28 cellular contexts compared by ENCODE assay signal in genomic region chr5:65104831-65105230, GRCh38.
DNase-seq lines count a peak whose midpoint lies in the region; ATAC-seq, FAIRE-seq and TF ChIP-seq lines count a peak whose summit lies in the region.
"Had no signal": no experiment of that assay in that cellular context is flagged by ENCODE, and none has a peak within 500 bp of the region (broad histone marks: within the 10 kb centered on the region; RNA-seq: fewer than 3 reads in every experiment).

No MANE protein-coding gene starts in this region.

- H3K9me3 ChIP-seq in BLaER1 (no peaks in the 10 kb centered on the region), mucosa of descending colon (no peaks in the 10 kb centered on the region)
- no peaks in the 10 kb centered on the region for H3K9me3 ChIP-seq in CD4-positive, alpha-beta T cell (ENCODE audit: control insufficient read depth, low read length)
- no peaks in the 10 kb centered on the region for H3K9me3 ChIP-seq in naive thymus-derived CD4-positive, alpha-beta T cell (ENCODE audit: control insufficient read depth in 2 of 3, low read length in 3 of 3)
- H3K9me3 ChIP-seq: ovary, SJSA1, stomach, thyroid gland had no signal

- H3K36me3 Mint-ChIP-seq in CD4-positive, alpha-beta T cell (ENCODE audit: low read depth) = no peaks in the 10 kb centered on the region
- no peaks in the 10 kb centered on the region for H3K36me3 Mint-ChIP-seq in T-helper 2 cell treated with Interferon-gamma antibody and Interleukin-4, amounts not matched to agents 5 μg/mL and 100 μg/mL, for 36 hours (ENCODE audit: low read depth)
- peaks cover 0 to 5% (median 0%) of the 10 kb centered on the region in 5 donors for H3K36me3 Mint-ChIP-seq in naive thymus-derived CD4-positive, alpha-beta T cell
- H3K36me3 Mint-ChIP-seq: CD14-positive monocyte had no signal

- no peak for DNase-seq in CD4-positive, alpha-beta T cell
- DNase-seq in T-helper 2 cell treated with Interferon-gamma antibody and Interleukin-4, amounts not matched to agents 5 μg/mL and 100 μg/mL, for 36 hours (ENCODE audit: low spot score) = no peak
- no peak for DNase-seq in naive thymus-derived CD4-positive, alpha-beta T cell
- DNase-seq in mucosa of descending colon (no peak), GM12892 (ENCODE audit: insufficient read length) (no peak), NCI-H226 (no peak)
- DNase-seq: activated CD4-positive, alpha-beta T cell treated with anti-CD3 and anti-CD28 coated beads for 1 hour; activated naive CD4-positive, alpha-beta T cell treated with anti-CD3 and anti-CD28 coated beads, Interleukin-2, amount 50 U/mL, for 16 hours; activated T-cell treated with anti-CD3 and anti-CD28 coated beads, Interleukin-2, amount 50 U/mL, for 48 hours; anterior cingulate cortex; hippocampal formation; Kasumi-1; MV-4-11; NCI-H1436 treated with DMSO at 0.1 percent for 48 hours; NCI-H748 treated with DMSO at 0.1 percent for 48 hours; ovary; retina; RPMI8226; stomach; thyroid gland had no signal

- intact Hi-C loops in CD4-positive, alpha-beta T cell (cut with DNase I, micrococcal nuclease) = loop anchor here in 1 of 2 experiments (5.0 kb wide), 1 partner anchor 68 kb away; no protein-coding TSS in a partner anchor
- intact Hi-C loops in naive thymus-derived CD4-positive, alpha-beta T cell (cut with micrococcal nuclease) = loop anchor here (5.0 kb wide), 2 partner anchors 293 to 617 kb away; partner anchors contain the start of genes NLN (in 1 of the 2) and SGTB (in 1 of the 2)
- intact Hi-C loops in mucosa of descending colon (cut with DNase I, micrococcal nuclease) = no loop called here

- no peaks in the 10 kb centered on the region for H3K27me3 Mint-ChIP-seq in CD4-positive, alpha-beta T cell
- H3K27me3 Mint-ChIP-seq in T-helper 2 cell treated with Interferon-gamma antibody and Interleukin-4, amounts not matched to agents 5 μg/mL and 100 μg/mL, for 36 hours (ENCODE audit: low read depth) = peaks cover 36% of the 10 kb centered on the region
- H3K27me3 Mint-ChIP-seq in naive thymus-derived CD4-positive, alpha-beta T cell = peaks cover 0 to 23% (median 0%) of the 10 kb centered on the region in 5 donors

- no peak for FAIRE-seq in GM12892 (lab: Jason Lieb, UNC)
- FAIRE-seq: H1 had no signal

- no peak for TF ChIP-seq CTCF in CD4-positive, alpha-beta T cell (IDR thresholded peaks at IDR 0.05)
- no peak for TF ChIP-seq CTCF in mucosa of descending colon (IDR thresholded peaks at IDR 0.05)

- CTCF ChIA-PET in CD4-positive, alpha-beta T cell (lab: Charles Lee) = interaction anchor here (1.2 kb wide), 1 partner anchor 12 kb away, joined by 3 read pairs; no protein-coding TSS in a partner anchor
- CTCF ChIA-PET in naive thymus-derived CD4-positive, alpha-beta T cell (lab: Charles Lee) = interaction anchor here (0.7 to 1.8 kb wide), 3 partner anchors 146 to 294 kb away, joined by 3 to 4 read pairs (median 4); no protein-coding TSS in a partner anchor

- peaks cover 44% of the 10 kb centered on the region for H3K4me1 Mint-ChIP-seq in CD4-positive, alpha-beta T cell (ENCODE audit: low read depth)
- peaks cover 30% of the 10 kb centered on the region for H3K4me1 Mint-ChIP-seq in T-helper 2 cell treated with Interferon-gamma antibody and Interleukin-4, amounts not matched to agents 5 μg/mL and 100 μg/mL, for 36 hours (ENCODE audit: low read depth)
- H3K4me1 Mint-ChIP-seq in naive thymus-derived CD4-positive, alpha-beta T cell = peaks cover 32 to 52% (median 41%) of the 10 kb centered on the region in 7 donors

- H3K27me3 ChIP-seq in BLaER1 = peaks cover 25% of the 10 kb centered on the region
- H3K27me3 ChIP-seq in CD4-positive, alpha-beta T cell (ENCODE audit: control insufficient read depth, insufficient read depth, low read length) = no peaks in the 10 kb centered on the region
- no peaks in the 10 kb centered on the region for H3K27me3 ChIP-seq in naive thymus-derived CD4-positive, alpha-beta T cell (ENCODE audit: control insufficient read depth in 2 of 2, insufficient read depth in 2 of 2, low read length in 2 of 2)
- H3K27me3 ChIP-seq: ovary, SJSA1, stomach, thyroid gland had no signal

- H4K20me1 ChIP-seq in BLaER1 = no peaks in the 10 kb centered on the region

- POLR2A ChIA-PET in CD4-positive, alpha-beta T cell (lab: Charles Lee) = interaction anchor here (0.6 kb wide), 2 partner anchors 8 to 382 kb away, joined by 3 read pairs; no protein-coding TSS in a partner anchor
- POLR2A ChIA-PET in naive thymus-derived CD4-positive, alpha-beta T cell (lab: Charles Lee) = interaction anchor here (1.2 kb wide), 2 partner anchors 9 to 72 kb away, joined by 3 to 4 read pairs; no protein-coding TSS in a partner anchor

- H3K27ac ChIP-seq in BLaER1 = no peak overlapping the region
- H3K27ac ChIP-seq in CD4-positive, alpha-beta T cell (ENCODE audit: low read depth, low read length) = no peak overlapping the region
- H3K27ac ChIP-seq in naive thymus-derived CD4-positive, alpha-beta T cell (ENCODE audit: low read depth, low read length) = no peak overlapping the region
- H3K27ac ChIP-seq: ovary, SJSA1, stomach, thyroid gland had no signal

- H3K4me3 ChIP-seq in BLaER1 = no peak overlapping the region
- H3K4me3 ChIP-seq in naive thymus-derived CD4-positive, alpha-beta T cell (ENCODE audit: low read length) = no peak overlapping the region
- H3K4me3 ChIP-seq in mucosa of descending colon = no peak overlapping the region
- H3K4me3 ChIP-seq: ovary, SJSA1, skin epidermis, stomach, thyroid gland had no signal

- H3K4me2 ChIP-seq in BLaER1 = peak overlapping the region; percentile 61

- TF ChIP-seq POLR2A in GM12892 (IDR thresholded peaks at IDR 0.05; ENCODE audit: low read depth, low read length) = no peak

- H3K4me3 Mint-ChIP-seq in CD4-positive, alpha-beta T cell = peak overlapping the region; percentile 67
- H3K4me3 Mint-ChIP-seq in T-helper 2 cell treated with Interferon-gamma antibody and Interleukin-4, amounts not matched to agents 5 μg/mL and 100 μg/mL, for 36 hours = peak overlapping the region; percentile 70
- H3K4me3 Mint-ChIP-seq in naive thymus-derived CD4-positive, alpha-beta T cell = peak overlapping the region; percentile 12 to 82 (median 47)
- H3K4me3 Mint-ChIP-seq: dendritic cell treated with granulocyte-macrophage colony-stimulating factor and Interleukin-4, amounts not matched to agents 40 ng/mL and 50 ng/mL, for 4 days; nephron had no signal

- H3K36me3 ChIP-seq in BLaER1 (no peaks in the 10 kb centered on the region), mucosa of descending colon (ENCODE audit: low read depth) (no peaks in the 10 kb centered on the region)
- no peaks in the 10 kb centered on the region for H3K36me3 ChIP-seq in naive thymus-derived CD4-positive, alpha-beta T cell (ENCODE audit: control insufficient read depth in 2 of 3, insufficient read depth in 3 of 3, low read length in 3 of 3)
- H3K36me3 ChIP-seq: ovary, SJSA1, stomach, thyroid gland had no signal

- H3K9me3 Mint-ChIP-seq in CD4-positive, alpha-beta T cell = no peaks in the 10 kb centered on the region
- no peaks in the 10 kb centered on the region for H3K9me3 Mint-ChIP-seq in T-helper 2 cell treated with Interferon-gamma antibody and Interleukin-4, amounts not matched to agents 5 μg/mL and 100 μg/mL, for 36 hours
- peaks cover 0 to 6% (median 0%) of the 10 kb centered on the region in 11 donors for H3K9me3 Mint-ChIP-seq in naive thymus-derived CD4-positive, alpha-beta T cell
- H3K9me3 Mint-ChIP-seq: dendritic cell treated with granulocyte-macrophage colony-stimulating factor and Interleukin-4, amounts not matched to agents 40 ng/mL and 50 ng/mL, for 4 days; nephron had no signal

- H3K4me1 ChIP-seq in BLaER1 = peaks cover 33% of the 10 kb centered on the region
- H3K4me1 ChIP-seq in naive thymus-derived CD4-positive, alpha-beta T cell (ENCODE audit: control insufficient read depth in 2 of 2, insufficient read depth in 2 of 2, low read length in 2 of 2) = peaks cover 12% of the 10 kb centered on the region in 2 donors
- H3K4me1 ChIP-seq in mucosa of descending colon (ENCODE audit: low read depth) = peaks cover 6% of the 10 kb centered on the region

- H3K9ac ChIP-seq in BLaER1 = no peak overlapping the region

- peak overlapping the region; percentile 7 for H3K27ac Mint-ChIP-seq in CD4-positive, alpha-beta T cell
- no peak overlapping the region for H3K27ac Mint-ChIP-seq in T-helper 2 cell treated with Interferon-gamma antibody and Interleukin-4, amounts not matched to agents 5 μg/mL and 100 μg/mL, for 36 hours
- peak overlapping the region; percentile 9 to 82 (median 41) for H3K27ac Mint-ChIP-seq in naive thymus-derived CD4-positive, alpha-beta T cell
- H3K27ac Mint-ChIP-seq: CD14-positive monocyte; dendritic cell treated with granulocyte-macrophage colony-stimulating factor and Interleukin-4, amounts not matched to agents 40 ng/mL and 50 ng/mL, for 4 days had no signal

- no peak for ATAC-seq in CD4-positive, alpha-beta T cell (ENCODE audit: poor library complexity)
- ATAC-seq in naive thymus-derived CD4-positive, alpha-beta T cell = no peak
- ATAC-seq in mucosa of descending colon = no peak
- ATAC-seq: left lobe of liver had no signal

Comparison
In these comparisons a context has a peak if more than half of its experiments do, and no peak if none do; other contexts are left out.
1. intact Hi-C loops: an anchor here in naive thymus-derived CD4-positive, alpha-beta T cell (5.0 kb wide); none called in mucosa of descending colon.